ENCODE assay signal across 14 cellular contexts in genomic region chr2:120209427-120210233, GRCh38. TPM values are rescaled to one million over a fixed set of nuclear protein-coding genes. Genes with fewer than 3 reads are reported as not detected.
A peak's percentile ranks its signal among the peaks of the same experiment; 100 is the strongest.
DNase-seq lines count a peak whose midpoint lies in the region; ATAC-seq and TF ChIP-seq lines count a peak whose summit lies in the region.
"Had no signal": no experiment of that assay in that cellular context is flagged by ENCODE, and none has a peak within 500 bp of the region (broad histone marks: within the 10 kb centered on the region; RNA-seq: fewer than 3 reads in every experiment).

No MANE protein-coding gene starts in this region.

- H3K27ac ChIP-seq in CD8-positive, alpha-beta memory T cell (ENCODE audit: low read depth, low read length): no peak overlapping the region

- peak overlapping the region; percentile 9 for H3K4me3 Mint-ChIP-seq in T-helper 2 cell treated with Interferon-gamma antibody and Interleukin-4, amounts not matched to agents 5 μg/mL and 100 μg/mL, for 36 hours
- H3K4me3 Mint-ChIP-seq in CD8-positive, alpha-beta memory T cell: peak overlapping the region in 5 of 7 donors; percentile 3 to 79 (median 33)
- no peak overlapping the region for H3K4me3 Mint-ChIP-seq in central memory CD8-positive, alpha-beta T cell
- H3K4me3 Mint-ChIP-seq in natural killer cell: no peak overlapping the region
- H3K4me3 Mint-ChIP-seq: activated B cell treated with CpG ODN at 0.5 μM for 24 hours had no signal

- H3K27me3 ChIP-seq in CD8-positive, alpha-beta memory T cell (ENCODE audit: insufficient read depth, low read length, poor library complexity, severe bottlenecking): no peaks in the 10 kb centered on the region

- H3K9me3 ChIP-seq in CD8-positive, alpha-beta memory T cell (ENCODE audit: low read length): no peaks in the 10 kb centered on the region

- TF ChIP-seq CTCF in natural killer cell (IDR thresholded peaks at IDR 0.05): no peak

- H3K27me3 Mint-ChIP-seq in T-helper 2 cell treated with Interferon-gamma antibody and Interleukin-4, amounts not matched to agents 5 μg/mL and 100 μg/mL, for 36 hours (ENCODE audit: low read depth): no peaks in the 10 kb centered on the region
- no peaks in the 10 kb centered on the region for H3K27me3 Mint-ChIP-seq in CD8-positive, alpha-beta memory T cell
- no peaks in the 10 kb centered on the region for H3K27me3 Mint-ChIP-seq in central memory CD8-positive, alpha-beta T cell
- no peaks in the 10 kb centered on the region for H3K27me3 Mint-ChIP-seq in natural killer cell (ENCODE audit: low read depth in 2 of 2)
- H3K27me3 Mint-ChIP-seq: activated B cell treated with CpG ODN at 0.5 μM for 24 hours, progenitor cell of endocrine pancreas had no signal

- CTCF ChIA-PET in CD8-positive, alpha-beta memory T cell (lab: Charles Lee): interaction anchor here (1.1 to 1.5 kb wide), 3 partner anchors 25 to 103 kb away, joined by 3 to 7 read pairs (median 4); no protein-coding TSS in a partner anchor

- H3K27ac Mint-ChIP-seq in T-helper 2 cell treated with Interferon-gamma antibody and Interleukin-4, amounts not matched to agents 5 μg/mL and 100 μg/mL, for 36 hours: peak overlapping the region; percentile 75
- H3K27ac Mint-ChIP-seq in CD8-positive, alpha-beta memory T cell: peak overlapping the region in 7 of 8 donors; percentile 43 to 77 (median 64)
- H3K27ac Mint-ChIP-seq in central memory CD8-positive, alpha-beta T cell (ENCODE audit: low read depth): peak overlapping the region; percentile 57
- H3K27ac Mint-ChIP-seq in natural killer cell: peak overlapping the region in 1 of 2 donors; percentile 39
- H3K27ac Mint-ChIP-seq: activated B cell treated with CpG ODN at 0.5 μM for 24 hours, progenitor cell of endocrine pancreas had no signal

- no peaks in the 10 kb centered on the region for H3K36me3 ChIP-seq in CD8-positive, alpha-beta memory T cell (ENCODE audit: insufficient read depth, low read length)

- peaks cover 11% of the 10 kb centered on the region for H3K4me1 ChIP-seq in CD8-positive, alpha-beta memory T cell (ENCODE audit: insufficient read depth, low read length)

- H3K9me3 Mint-ChIP-seq in T-helper 2 cell treated with Interferon-gamma antibody and Interleukin-4, amounts not matched to agents 5 μg/mL and 100 μg/mL, for 36 hours: no peaks in the 10 kb centered on the region
- no peaks in the 10 kb centered on the region for H3K9me3 Mint-ChIP-seq in CD8-positive, alpha-beta memory T cell
- H3K9me3 Mint-ChIP-seq in central memory CD8-positive, alpha-beta T cell: no peaks in the 10 kb centered on the region
- H3K9me3 Mint-ChIP-seq in natural killer cell: no peaks in the 10 kb centered on the region
- H3K9me3 Mint-ChIP-seq: activated B cell treated with CpG ODN at 0.5 μM for 24 hours had no signal

- intact Hi-C loops in natural killer cell (cut with micrococcal nuclease): no loop called here

- H3K4me3 ChIP-seq in CD8-positive, alpha-beta memory T cell (ENCODE audit: low read length): no peak overlapping the region

- no peak for ATAC-seq in central memory CD8-positive, alpha-beta T cell (replicated peaks; ENCODE audit: extremely low read depth, poor library complexity, severe bottlenecking)
- ATAC-seq in natural killer cell (peak in 2 of 3 donors; percentile 30 to 38), HG02938 (IDR thresholded peaks at IDR 0.05; ENCODE audit: unreplicated experiment) (no peak), HG03469 (IDR thresholded peaks at IDR 0.05; ENCODE audit: unreplicated experiment) (no peak)
- ATAC-seq: left colon had no signal

- POLR2A ChIA-PET in CD8-positive, alpha-beta memory T cell (lab: Charles Lee): no interaction called here

- peaks cover 4% of the 10 kb centered on the region for H3K36me3 Mint-ChIP-seq in T-helper 2 cell treated with Interferon-gamma antibody and Interleukin-4, amounts not matched to agents 5 μg/mL and 100 μg/mL, for 36 hours (ENCODE audit: low read depth)
- H3K36me3 Mint-ChIP-seq in CD8-positive, alpha-beta memory T cell: no peaks in the 10 kb centered on the region
- no peaks in the 10 kb centered on the region for H3K36me3 Mint-ChIP-seq in central memory CD8-positive, alpha-beta T cell (ENCODE audit: insufficient read depth)
- no peaks in the 10 kb centered on the region for H3K36me3 Mint-ChIP-seq in natural killer cell

- H3K4me1 Mint-ChIP-seq in T-helper 2 cell treated with Interferon-gamma antibody and Interleukin-4, amounts not matched to agents 5 μg/mL and 100 μg/mL, for 36 hours (ENCODE audit: low read depth): peaks cover 14% of the 10 kb centered on the region
- peaks cover 0 to 11% (median 0%) of the 10 kb centered on the region in 3 donors for H3K4me1 Mint-ChIP-seq in CD8-positive, alpha-beta memory T cell
- H3K4me1 Mint-ChIP-seq in central memory CD8-positive, alpha-beta T cell: no peaks in the 10 kb centered on the region
- peaks cover 8 to 10% of the 10 kb centered on the region in 2 donors for H3K4me1 Mint-ChIP-seq in natural killer cell

- DNase-seq in T-helper 2 cell treated with Interferon-gamma antibody and Interleukin-4, amounts not matched to agents 5 μg/mL and 100 μg/mL, for 36 hours (ENCODE audit: low spot score): no peak
- no peak for DNase-seq in T-helper 2 cell
- DNase-seq in CD8-positive, alpha-beta memory T cell: no peak
- no peak for DNase-seq in central memory CD8-positive, alpha-beta T cell (ENCODE audit: low spot score in 2 of 2)
- DNase-seq in natural killer cell: no peak
- DNase-seq in HuH-7.5 (ENCODE audit: low spot score): no peak
- DNase-seq: activated B cell treated with CpG ODN at 0.5 μM for 24 hours; caudate nucleus; left colon; NCI-H1417 treated with DMSO at 0.1 percent for 48 hours; stimulated activated naive CD4-positive, alpha-beta T cell treated with Interleukin-2 at 50 U/mL for 16 hours had no signal

RNA-seq across cellular contexts. Expression of gene TMEM185B, which starts 13.6 kb away (rescaled TPM):
- total RNA-seq in CD8-positive, alpha-beta memory T cell: 10 to 100 TPM; 32.3 to 33.5 TPM
- polyA plus RNA-seq in CD8-positive, alpha-beta memory T cell: 22.9 TPM
- 10 to 100 TPM; 19.9 to 25.2 (median 19.9) TPM for total RNA-seq in natural killer cell

RNA-seq across cellular contexts. Expression of gene RALB, which starts 43.0 kb away (rescaled TPM):
- 10 to 100 TPM; 37.3 to 39.6 TPM for total RNA-seq in CD8-positive, alpha-beta memory T cell
- 32.5 TPM for polyA plus RNA-seq in CD8-positive, alpha-beta memory T cell
- total RNA-seq in natural killer cell: 10 to 100 TPM; 21.0 to 25.9 (median 25.4) TPM

Comparison
In these comparisons a context has a peak if more than half of its experiments do, and no peak if none do; other contexts are left out.
1. H3K4me3 Mint-ChIP-seq: peak in T-helper 2 cell treated with Interferon-gamma antibody and Interleukin-4, amounts not matched to agents 5 μg/mL and 100 μg/mL, for 36 hours (single experiment) and CD8-positive, alpha-beta memory T cell (5 of 7); none in central memory CD8-positive, alpha-beta T cell (single experiment) and natural killer cell (single experiment).
2. ATAC-seq: peak in natural killer cell (2 of 3); none in central memory CD8-positive, alpha-beta T cell (single experiment), HG02938 (single experiment) and HG03469 (single experiment).